In genomic region chr11:91244921-91245320, GRCh38 we compare ENCODE assay signal across 23 cellular contexts.
"Had no signal": no experiment of that assay in that cellular context is flagged by ENCODE, and none has a peak within 500 bp of the region (broad histone marks: within the 10 kb centered on the region; RNA-seq: fewer than 3 reads in every experiment).

No MANE protein-coding gene starts in this region.

- H3K27ac Mint-ChIP-seq: activated CD4-positive, alpha-beta memory T cell treated with anti-CD3 and anti-CD28 coated beads, Interleukin-2, amount 10 ng/mL, durations not matched to agents 7 days and 5 days; activated CD4-positive, alpha-beta T cell treated with anti-CD3 and anti-CD28 coated beads for 36 hours; activated naive CD4-positive, alpha-beta T cell treated with anti-CD3 and anti-CD28 coated beads, Interleukin-2, amount 10 ng/mL, durations not matched to agents 7 days and 5 days; activated naive CD8-positive, alpha-beta T cell treated with anti-CD3 and anti-CD28 coated beads, Interleukin-2, amount 10 ng/mL, durations not matched to agents 7 days and 5 days; activated T-cell treated with anti-CD3 and anti-CD28 coated beads, Interleukin-2, amount 50 U/mL, for 72 hours; activated T-helper 2 cell treated with anti-CD3 and anti-CD28 coated beads, Interferon-gamma antibody, Interleukin-2, Interleukin-4, amounts not matched to agents 10 μg/mL and 5 μg/mL and 100 μg/mL, durations not matched to agents 14 hours and 24 hours and 36 hours had no signal

- H3K9me3 ChIP-seq: adrenal gland had no signal

- H3K4me1 ChIP-seq: adrenal gland had no signal

- H3K9me3 Mint-ChIP-seq: activated CD4-positive, alpha-beta memory T cell treated with anti-CD3 and anti-CD28 coated beads, Interleukin-2, amount 10 ng/mL, durations not matched to agents 7 days and 5 days; activated naive CD4-positive, alpha-beta T cell treated with anti-CD3 and anti-CD28 coated beads, Interleukin-2, amount 10 ng/mL, durations not matched to agents 7 days and 5 days; activated naive CD8-positive, alpha-beta T cell treated with anti-CD3 and anti-CD28 coated beads, Interleukin-2, amount 10 ng/mL, durations not matched to agents 7 days and 5 days; activated T-cell treated with anti-CD3 and anti-CD28 coated beads, Interleukin-2, amount 50 U/mL, for 72 hours; activated T-helper 2 cell treated with anti-CD3 and anti-CD28 coated beads, Interferon-gamma antibody, Interleukin-2, Interleukin-4, amounts not matched to agents 10 μg/mL and 5 μg/mL and 100 μg/mL, durations not matched to agents 14 hours and 24 hours and 36 hours had no signal

- H3K36me3 ChIP-seq: adrenal gland, WERI-Rb-1 had no signal

- H3K4me3 Mint-ChIP-seq: activated CD4-positive, alpha-beta memory T cell treated with anti-CD3 and anti-CD28 coated beads, Interleukin-2, amount 10 ng/mL, durations not matched to agents 7 days and 5 days; activated CD4-positive, alpha-beta T cell treated with anti-CD3 and anti-CD28 coated beads for 36 hours; activated naive CD4-positive, alpha-beta T cell treated with anti-CD3 and anti-CD28 coated beads, Interleukin-2, amount 10 ng/mL, durations not matched to agents 7 days and 5 days; activated naive CD8-positive, alpha-beta T cell treated with anti-CD3 and anti-CD28 coated beads, Interleukin-2, amount 10 ng/mL, durations not matched to agents 7 days and 5 days; activated T-cell treated with anti-CD3 and anti-CD28 coated beads, Interleukin-2, amount 50 U/mL, for 72 hours had no signal

- H3K27me3 ChIP-seq: adrenal gland had no signal

- H3K4me3 ChIP-seq: adrenal gland, SK-N-MC had no signal

- H3K27ac ChIP-seq: adrenal gland, SK-N-MC, WERI-Rb-1 had no signal

- DNase-seq: activated CD4-positive, alpha-beta memory T cell treated with anti-CD3 and anti-CD28 coated beads, Interleukin-2, amount 10 ng/mL, durations not matched to agents 7 days and 5 days; activated CD4-positive, alpha-beta T cell treated with anti-CD3 and anti-CD28 coated beads for 36 hours; activated CD4-positive, alpha-beta T cell treated with anti-CD3 and anti-CD28 coated beads, Interleukin-2, amount 50 U/mL, for 1 hour; activated gamma-delta T cell treated with Interleukin-2 at 50 U/mL for 16 hours; activated naive CD4-positive, alpha-beta T cell treated with anti-CD3 and anti-CD28 coated beads, Interleukin-2, amount 10 ng/mL, durations not matched to agents 7 days and 5 days; activated naive CD8-positive, alpha-beta T cell treated with anti-CD3 and anti-CD28 coated beads, Interleukin-2, amount 10 ng/mL, durations not matched to agents 7 days and 5 days; activated T-cell treated with anti-CD3 and anti-CD28 coated beads for 4 hours; activated T-cell treated with anti-CD3 and anti-CD28 coated beads, Interleukin-2, amount 50 U/mL, for 72 hours; adrenal gland; anterior cingulate cortex; caudate nucleus; KBM-7; NCI-H1048; NCI-H146; NCI-H1930; NCI-H446; NCI-H524; NCI-H774; SIG-M5; T-helper 1 cell; WERI-Rb-1 had no signal

- H3K36me3 Mint-ChIP-seq: activated naive CD4-positive, alpha-beta T cell treated with anti-CD3 and anti-CD28 coated beads, Interleukin-2, amount 10 ng/mL, durations not matched to agents 7 days and 5 days; activated naive CD8-positive, alpha-beta T cell treated with anti-CD3 and anti-CD28 coated beads, Interleukin-2, amount 10 ng/mL, durations not matched to agents 7 days and 5 days had no signal

- H3K4me1 Mint-ChIP-seq: activated CD4-positive, alpha-beta memory T cell treated with anti-CD3 and anti-CD28 coated beads, Interleukin-2, amount 10 ng/mL, durations not matched to agents 7 days and 5 days; activated CD4-positive, alpha-beta T cell treated with anti-CD3 and anti-CD28 coated beads for 36 hours; activated naive CD4-positive, alpha-beta T cell treated with anti-CD3 and anti-CD28 coated beads, Interleukin-2, amount 10 ng/mL, durations not matched to agents 7 days and 5 days; activated naive CD8-positive, alpha-beta T cell treated with anti-CD3 and anti-CD28 coated beads, Interleukin-2, amount 10 ng/mL, durations not matched to agents 7 days and 5 days had no signal

- H3K27me3 Mint-ChIP-seq: activated CD4-positive, alpha-beta memory T cell treated with anti-CD3 and anti-CD28 coated beads, Interleukin-2, amount 10 ng/mL, durations not matched to agents 7 days and 5 days; activated CD4-positive, alpha-beta T cell treated with anti-CD3 and anti-CD28 coated beads for 36 hours; activated naive CD4-positive, alpha-beta T cell treated with anti-CD3 and anti-CD28 coated beads, Interleukin-2, amount 10 ng/mL, durations not matched to agents 7 days and 5 days; activated naive CD8-positive, alpha-beta T cell treated with anti-CD3 and anti-CD28 coated beads, Interleukin-2, amount 10 ng/mL, durations not matched to agents 7 days and 5 days had no signal
